ENCODE assay signal across 12 cellular contexts in the genomic region with DNA sequence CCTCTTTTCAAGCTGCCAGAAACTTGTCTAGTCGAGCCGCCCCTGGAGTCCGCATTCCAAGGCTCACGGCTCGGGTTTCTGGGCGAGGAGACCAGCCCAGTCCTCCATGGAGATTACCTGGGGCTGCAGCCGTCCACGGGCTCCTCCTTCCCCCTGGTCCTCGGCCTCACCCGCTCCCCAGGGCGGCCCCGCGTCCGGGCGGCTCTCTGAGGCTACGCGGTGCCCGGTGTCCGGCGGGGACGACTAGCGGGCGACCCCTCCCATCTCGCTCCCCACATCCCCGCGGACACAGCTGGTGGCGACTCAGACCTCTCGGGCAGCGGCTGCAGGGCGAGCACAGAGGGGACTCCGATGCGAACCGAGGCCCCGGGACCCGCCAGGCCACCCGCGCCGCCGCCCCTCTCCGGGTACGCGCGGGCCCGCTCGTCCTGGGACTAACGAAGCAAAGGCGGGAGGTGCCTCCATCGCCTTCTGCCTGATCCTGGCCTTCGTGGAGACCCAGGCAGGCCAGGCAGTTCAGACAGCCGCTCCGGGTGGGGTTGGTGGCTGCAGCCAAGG.
DNase-seq lines count a peak whose midpoint lies in the region; ATAC-seq and TF ChIP-seq lines count a peak whose summit lies in the region.
"Had no signal": no experiment of that assay in that cellular context is flagged by ENCODE, and none has a peak within 500 bp of the region (broad histone marks: within the 10 kb centered on the region; RNA-seq: fewer than 3 reads in every experiment).

No MANE protein-coding gene starts in this region.

- TF ChIP-seq CTCF in left ventricle myocardium inferior (IDR thresholded peaks at IDR 0.05; ENCODE audit: borderline replicate concordance), result no peak
- TF ChIP-seq CTCF in osteoblast (IDR thresholded peaks at IDR 0.05; ENCODE audit: extremely low read depth, low read depth, low read length), result no peak

- peaks cover 0 to 7% of the 10 kb centered on the region in 2 donors for H3K9me3 Mint-ChIP-seq in stimulated activated naive CD8-positive, alpha-beta T cell treated with anti-CD3 and anti-CD28 coated beads, Interleukin-15, amount 100 ng/mL, for 72 hours

- H3K27ac ChIP-seq in left ventricle myocardium inferior (replicated peaks) (no peak overlapping the region), osteoblast (ENCODE audit: low read depth, low read length) (no peak overlapping the region), Karpas-422 (ENCODE audit: low read length) (no peak overlapping the region)
- H3K27ac ChIP-seq: heart right ventricle, tibial artery had no signal

- H3K27me3 ChIP-seq in left ventricle myocardium inferior (ENCODE audit: low read depth) (peaks cover 44% of the 10 kb centered on the region), osteoblast (ENCODE audit: insufficient read depth, low read length) (no peaks in the 10 kb centered on the region), Karpas-422 (ENCODE audit: low read length) (no peaks in the 10 kb centered on the region)

- no peaks in the 10 kb centered on the region for H3K36me3 ChIP-seq in left ventricle myocardium inferior
- H3K36me3 ChIP-seq in osteoblast (ENCODE audit: insufficient read depth, low read length), result no peaks in the 10 kb centered on the region
- no peaks in the 10 kb centered on the region for H3K36me3 ChIP-seq in Karpas-422 (ENCODE audit: insufficient read depth, low read length)
- H3K36me3 ChIP-seq: heart right ventricle, tibial artery had no signal

- no peaks in the 10 kb centered on the region for H3K9me3 ChIP-seq in left ventricle myocardium inferior (replicated peaks)
- H3K9me3 ChIP-seq in osteoblast (ENCODE audit: low read depth, low read length), result no peaks in the 10 kb centered on the region
- peaks cover 11% of the 10 kb centered on the region for H3K9me3 ChIP-seq in Karpas-422 (ENCODE audit: low read length)
- H3K9me3 ChIP-seq: heart right ventricle, tibial artery had no signal

- H3K9me2 ChIP-seq in Karpas-422 (replicated peaks; ENCODE audit: insufficient read depth, low read length), result no peaks in the 10 kb centered on the region

- H4K20me1 ChIP-seq in osteoblast (ENCODE audit: insufficient read depth, low read length), result no peaks in the 10 kb centered on the region
- H4K20me1 ChIP-seq in Karpas-422 (ENCODE audit: insufficient read depth, low read depth, low read length), result no peaks in the 10 kb centered on the region

- H3K4me1 ChIP-seq in left ventricle myocardium inferior (no peaks in the 10 kb centered on the region), osteoblast (ENCODE audit: insufficient read depth, low read length) (no peaks in the 10 kb centered on the region), Karpas-422 (ENCODE audit: low read length) (no peaks in the 10 kb centered on the region)

- intact Hi-C loops in left ventricle myocardium inferior (cut with micrococcal nuclease), result no loop called here

- no peak overlapping the region for H3K27ac Mint-ChIP-seq in stimulated activated naive CD8-positive, alpha-beta T cell treated with anti-CD3 and anti-CD28 coated beads, Interleukin-15, amount 100 ng/mL, for 72 hours

- no peaks in the 10 kb centered on the region for H3K4me1 Mint-ChIP-seq in stimulated activated naive CD8-positive, alpha-beta T cell treated with anti-CD3 and anti-CD28 coated beads, Interleukin-15, amount 100 ng/mL, for 72 hours

- DNase-seq in stimulated activated naive CD8-positive, alpha-beta T cell treated with anti-CD3 and anti-CD28 coated beads, Interleukin-15, amount 100 ng/mL, for 72 hours, result no peak
- DNase-seq in stimulated activated naive CD8-positive, alpha-beta T cell treated with anti-CD3 and anti-CD28 coated beads, Interleukin-15, Interleukin-2, amounts not matched to agents 100 U/mL and 50 U/mL, for 24 hours, result no peak
- DNase-seq in left ventricle myocardium inferior (no peak), osteoblast (ENCODE audit: insufficient read length, low spot score, missing footprints) (peak; percentile 35), hippocampal formation (lab: John Stamatoyannopoulos, UW) (no peak), dermis blood vessel endothelial cell (no peak), Karpas-422 (no peak)
- DNase-seq: activated CD4-positive, alpha-beta T cell treated with anti-CD3 and anti-CD28 coated beads, Interleukin-2, amount 50 U/mL, for 48 hours; MV-4-11; tibial artery had no signal

- H3K27me3 Mint-ChIP-seq in stimulated activated naive CD8-positive, alpha-beta T cell treated with anti-CD3 and anti-CD28 coated beads, Interleukin-15, amount 100 ng/mL, for 72 hours, result peaks cover 11% of the 10 kb centered on the region

- peak; percentile 26 for ATAC-seq in stimulated activated naive CD8-positive, alpha-beta T cell treated with anti-CD3 and anti-CD28 coated beads, Interleukin-15, amount 100 ng/mL, for 72 hours
- ATAC-seq in stimulated activated naive CD8-positive, alpha-beta T cell treated with anti-CD3 and anti-CD28 coated beads, Interleukin-15, Interleukin-2, amounts not matched to agents 100 U/mL and 50 U/mL, for 24 hours, result no peak
- ATAC-seq in esophagus mucosa, result no peak

- H3K9ac ChIP-seq in Karpas-422 (ENCODE audit: low read length), result no peak overlapping the region

- no peak overlapping the region for H3K4me3 Mint-ChIP-seq in stimulated activated naive CD8-positive, alpha-beta T cell treated with anti-CD3 and anti-CD28 coated beads, Interleukin-15, amount 100 ng/mL, for 72 hours

- H3K79me2 ChIP-seq in osteoblast (ENCODE audit: insufficient read depth, low read length), result no peaks in the 10 kb centered on the region
- no peaks in the 10 kb centered on the region for H3K79me2 ChIP-seq in Karpas-422 (ENCODE audit: low read length)

- H3K4me2 ChIP-seq in osteoblast (ENCODE audit: insufficient read depth, low read length) (no peak overlapping the region), Karpas-422 (ENCODE audit: low read depth, low read length, poor library complexity, severe bottlenecking) (no peak overlapping the region)

- H3K4me3 ChIP-seq in left ventricle myocardium inferior, result peak overlapping the region; percentile 41
- no peak overlapping the region for H3K4me3 ChIP-seq in osteoblast (ENCODE audit: insufficient read depth, low read length)
- H3K4me3 ChIP-seq in Karpas-422 (ENCODE audit: low read length), result no peak overlapping the region

- no peak overlapping the region for H2AFZ ChIP-seq in osteoblast (ENCODE audit: low read length)
- H2AFZ ChIP-seq in Karpas-422 (ENCODE audit: low read length), result no peak overlapping the region
